13 cellular contexts compared by ENCODE assay signal in genomic region chr7:3559178-3559765, GRCh38.
DNase-seq lines count a peak whose midpoint lies in the region; FAIRE-seq and TF ChIP-seq lines count a peak whose summit lies in the region.
"Had no signal": no experiment of that assay in that cellular context is flagged by ENCODE, and none has a peak within 500 bp of the region (broad histone marks: within the 10 kb centered on the region; RNA-seq: fewer than 3 reads in every experiment).

No MANE protein-coding gene starts in this region.

- FAIRE-seq in RCC 7860 (lab: Jason Lieb, UNC), result peak; percentile 87
- FAIRE-seq: GM12892, H1 had no signal

- H3K4me1 ChIP-seq in spleen, result peaks cover 0 to 13% (median 0%) of the 10 kb centered on the region in 6 donors
- H3K4me1 ChIP-seq: thyroid gland had no signal

- intact Hi-C loops in spleen (cut with DNase I; ENCODE audit: low total_unique reads), result no loop called here

- H3K27me3 ChIP-seq in spleen (replicated peaks in 1 of 7), result no peaks in the 10 kb centered on the region
- H3K27me3 ChIP-seq: thyroid gland had no signal

- H3K36me3 ChIP-seq in spleen, result no peaks in the 10 kb centered on the region
- H3K36me3 ChIP-seq: thyroid gland had no signal

- TF ChIP-seq POLR2A in spleen (IDR thresholded peaks at IDR 0.05), result no peak

- DNase-seq in NCI-H2196 (lab: John Stamatoyannopoulos, UW; ENCODE audit: unreplicated experiment) (peak; percentile 3), NCI-H2196 treated with DMSO at 0.1 percent for 48 hours (lab: John Stamatoyannopoulos, UW; ENCODE audit: unreplicated experiment) (no peak), RCC 7860 (ENCODE audit: low spot score) (peak; percentile 41), fibroblast of mammary gland (ENCODE audit: low read depth) (peak; percentile 94), retinal pigment epithelial cell (ENCODE audit: low read depth) (peak; percentile 66), NCI-H1930 (lab: John Stamatoyannopoulos, UW) (no peak), spleen (no peak)
- DNase-seq in activated CD4-positive, alpha-beta T cell treated with anti-CD3 and anti-CD28 coated beads, Interleukin-2, amount 50 U/mL, for 1 hour, result no peak
- DNase-seq: stimulated activated CD4-positive, alpha-beta T cell treated with anti-CD3 and anti-CD28 coated beads, Interleukin-2, amount 100 ng/mL, for 24 hours; thyroid gland had no signal

- peaks cover 0 to 12% (median 0%) of the 10 kb centered on the region in 8 donors for H3K9me3 ChIP-seq in spleen
- H3K9me3 ChIP-seq: thyroid gland had no signal

- 48 to 62% (median 55%) methylated on average over 4 of the region's 4 CpGs for WGBS in spleen, 5 donors

- TF ChIP-seq CTCF in fibroblast of mammary gland (conservative IDR thresholded peaks at IDR 0.05; ENCODE audit: control insufficient read depth, insufficient read depth, low read depth, low read length), result no peak
- TF ChIP-seq CTCF in retinal pigment epithelial cell (conservative IDR thresholded peaks at IDR 0.05; ENCODE audit: low read depth, low read length), result no peak
- no peak for TF ChIP-seq CTCF in spleen (IDR thresholded peaks at IDR 0.05 in 8 of 11, conservative IDR thresholded peaks at IDR 0.05 in 3 of 11)

- peak overlapping the region in 4 of 8 donors; percentile 6 to 43 (median 28) for H3K27ac ChIP-seq in spleen
- H3K27ac ChIP-seq: thyroid gland had no signal

- H3K4me3 ChIP-seq in fibroblast of mammary gland (ENCODE audit: control insufficient read depth, low read depth, low read length) (no peak overlapping the region), retinal pigment epithelial cell (ENCODE audit: low read length) (no peak overlapping the region), spleen (no peak overlapping the region)
- H3K4me3 ChIP-seq: lung, thyroid gland had no signal

Comparison
In these comparisons a context has a peak if more than half of its experiments do, and no peak if none do; other contexts are left out.
1. DNase-seq: peak in NCI-H2196 (single experiment), RCC 7860 (single experiment), fibroblast of mammary gland (single experiment) and retinal pigment epithelial cell (single experiment); none in NCI-H2196 treated with DMSO at 0.1 percent for 48 hours (single experiment), NCI-H1930 (0 of 2), spleen (single experiment) and activated CD4-positive, alpha-beta T cell treated with anti-CD3 and anti-CD28 coated beads, Interleukin-2, amount 50 U/mL, for 1 hour (single experiment).